1 cellular context compared by ENCODE assay signal in the genomic region with DNA sequence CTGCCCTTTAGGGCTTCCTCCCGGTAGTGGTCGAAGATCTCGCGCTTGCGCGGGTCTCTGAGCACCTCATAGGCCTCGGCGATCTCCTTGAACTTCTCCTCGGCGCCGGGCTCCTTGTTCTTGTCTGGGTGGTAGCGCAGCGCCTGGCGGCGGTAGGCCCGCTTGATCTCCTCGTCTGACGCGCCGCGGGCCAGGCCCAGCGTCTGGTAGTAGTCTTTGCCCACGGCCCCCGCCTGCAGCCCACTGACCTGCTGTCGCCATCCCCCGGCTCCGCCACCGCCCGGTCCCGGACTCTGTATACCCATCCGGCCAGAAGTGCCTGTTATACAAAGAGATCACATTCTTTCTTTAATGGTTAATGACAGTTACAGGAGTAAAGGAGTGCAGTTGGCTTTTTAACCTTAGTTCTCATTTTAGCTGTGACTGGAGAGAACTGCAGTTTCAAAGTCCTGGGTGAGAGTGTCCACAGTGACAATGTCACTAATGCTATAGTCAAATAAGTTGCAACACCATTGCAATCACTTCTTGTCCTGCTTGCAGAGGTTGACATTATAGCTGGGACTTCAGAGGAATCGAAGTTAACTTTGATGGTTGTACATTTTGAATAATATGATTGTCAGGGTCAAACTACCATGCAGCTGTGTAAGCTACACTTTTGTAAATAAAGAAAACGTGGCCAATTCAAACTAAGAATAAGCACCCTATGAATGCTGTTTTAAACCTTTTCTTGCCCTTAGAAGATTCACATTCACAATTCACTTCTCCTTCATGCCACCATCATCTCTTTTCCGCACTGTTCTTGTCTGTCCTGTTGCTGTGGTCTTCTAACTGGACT.
TF ChIP-seq lines count a peak whose summit lies in the region.

No MANE protein-coding gene starts in this region.

TF ChIP-seq in HepG2, 621 proteins besides CTCF, POLR2A, EP300 and RAD21 (continued from another document and continues in another):
- TF ChIP-seq, protein P1, sequence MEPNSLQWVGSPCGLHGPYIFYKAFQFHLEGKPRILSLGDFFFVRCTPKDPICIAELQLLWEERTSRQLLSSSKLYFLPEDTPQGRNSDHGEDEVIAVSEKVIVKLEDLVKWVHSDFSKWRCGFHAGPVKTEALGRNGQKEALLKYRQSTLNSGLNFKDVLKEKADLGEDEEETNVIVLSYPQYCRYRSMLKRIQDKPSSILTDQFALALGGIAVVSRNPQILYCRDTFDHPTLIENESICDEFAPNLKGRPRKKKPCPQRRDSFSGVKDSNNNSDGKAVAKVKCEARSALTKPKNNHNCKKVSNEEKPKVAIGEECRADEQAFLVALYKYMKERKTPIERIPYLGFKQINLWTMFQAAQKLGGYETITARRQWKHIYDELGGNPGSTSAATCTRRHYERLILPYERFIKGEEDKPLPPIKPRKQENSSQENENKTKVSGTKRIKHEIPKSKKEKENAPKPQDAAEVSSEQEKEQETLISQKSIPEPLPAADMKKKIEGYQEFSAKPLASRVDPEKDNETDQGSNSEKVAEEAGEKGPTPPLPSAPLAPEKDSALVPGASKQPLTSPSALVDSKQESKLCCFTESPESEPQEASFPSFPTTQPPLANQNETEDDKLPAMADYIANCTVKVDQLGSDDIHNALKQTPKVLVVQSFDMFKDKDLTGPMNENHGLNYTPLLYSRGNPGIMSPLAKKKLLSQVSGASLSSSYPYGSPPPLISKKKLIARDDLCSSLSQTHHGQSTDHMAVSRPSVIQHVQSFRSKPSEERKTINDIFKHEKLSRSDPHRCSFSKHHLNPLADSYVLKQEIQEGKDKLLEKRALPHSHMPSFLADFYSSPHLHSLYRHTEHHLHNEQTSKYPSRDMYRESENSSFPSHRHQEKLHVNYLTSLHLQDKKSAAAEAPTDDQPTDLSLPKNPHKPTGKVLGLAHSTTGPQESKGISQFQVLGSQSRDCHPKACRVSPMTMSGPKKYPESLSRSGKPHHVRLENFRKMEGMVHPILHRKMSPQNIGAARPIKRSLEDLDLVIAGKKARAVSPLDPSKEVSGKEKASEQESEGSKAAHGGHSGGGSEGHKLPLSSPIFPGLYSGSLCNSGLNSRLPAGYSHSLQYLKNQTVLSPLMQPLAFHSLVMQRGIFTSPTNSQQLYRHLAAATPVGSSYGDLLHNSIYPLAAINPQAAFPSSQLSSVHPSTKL (CRISPR knock-in tag; IDR thresholded peaks at IDR 0.05), result peak; percentile 97
- TF ChIP-seq KDM5B (CRISPR knock-in tag; IDR thresholded peaks at IDR 0.05; ENCODE audit: borderline replicate concordance), result peak; percentile 54; the same call in 1 of the 2 replicates
- TF ChIP-seq, protein P2, sequence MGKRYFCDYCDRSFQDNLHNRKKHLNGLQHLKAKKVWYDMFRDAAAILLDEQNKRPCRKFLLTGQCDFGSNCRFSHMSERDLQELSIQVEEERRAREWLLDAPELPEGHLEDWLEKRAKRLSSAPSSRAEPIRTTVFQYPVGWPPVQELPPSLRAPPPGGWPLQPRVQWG (CRISPR knock-in tag; IDR thresholded peaks at IDR 0.05; ENCODE audit: borderline replicate concordance, low read depth), result no peak
- TF ChIP-seq ZNF432 (CRISPR knock-in tag; IDR thresholded peaks at IDR 0.05; ENCODE audit: borderline replicate concordance), result no peak
- TF ChIP-seq, protein P3, sequence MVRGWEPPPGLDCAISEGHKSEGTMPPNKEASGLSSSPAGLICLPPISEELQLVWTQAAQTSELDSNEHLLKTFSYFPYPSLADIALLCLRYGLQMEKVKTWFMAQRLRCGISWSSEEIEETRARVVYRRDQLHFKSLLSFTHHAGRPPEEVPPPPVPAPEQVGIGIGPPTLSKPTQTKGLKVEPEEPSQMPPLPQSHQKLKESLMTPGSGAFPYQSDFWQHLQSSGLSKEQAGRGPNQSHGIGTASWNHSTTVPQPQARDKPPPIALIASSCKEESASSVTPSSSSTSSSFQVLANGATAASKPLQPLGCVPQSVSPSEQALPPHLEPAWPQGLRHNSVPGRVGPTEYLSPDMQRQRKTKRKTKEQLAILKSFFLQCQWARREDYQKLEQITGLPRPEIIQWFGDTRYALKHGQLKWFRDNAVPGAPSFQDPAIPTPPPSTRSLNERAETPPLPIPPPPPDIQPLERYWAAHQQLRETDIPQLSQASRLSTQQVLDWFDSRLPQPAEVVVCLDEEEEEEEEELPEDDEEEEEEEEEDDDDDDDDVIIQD (CRISPR knock-in tag; IDR thresholded peaks at IDR 0.05; ENCODE audit: low read depth), result peak; percentile 85
- TF ChIP-seq, protein P4, sequence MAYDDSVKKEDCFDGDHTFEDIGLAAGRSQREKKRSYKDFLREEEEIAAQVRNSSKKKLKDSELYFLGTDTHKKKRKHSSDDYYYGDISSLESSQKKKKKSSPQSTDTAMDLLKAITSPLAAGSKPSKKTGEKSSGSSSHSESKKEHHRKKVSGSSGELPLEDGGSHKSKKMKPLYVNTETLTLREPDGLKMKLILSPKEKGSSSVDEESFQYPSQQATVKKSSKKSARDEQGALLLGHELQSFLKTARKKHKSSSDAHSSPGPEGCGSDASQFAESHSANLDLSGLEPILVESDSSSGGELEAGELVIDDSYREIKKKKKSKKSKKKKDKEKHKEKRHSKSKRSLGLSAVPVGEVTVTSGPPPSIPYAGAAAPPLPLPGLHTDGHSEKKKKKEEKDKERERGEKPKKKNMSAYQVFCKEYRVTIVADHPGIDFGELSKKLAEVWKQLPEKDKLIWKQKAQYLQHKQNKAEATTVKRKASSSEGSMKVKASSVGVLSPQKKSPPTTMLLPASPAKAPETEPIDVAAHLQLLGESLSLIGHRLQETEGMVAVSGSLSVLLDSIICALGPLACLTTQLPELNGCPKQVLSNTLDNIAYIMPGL (CRISPR knock-in tag; IDR thresholded peaks at IDR 0.05; ENCODE audit: borderline replicate concordance in 1 of 2, low read depth in 1 of 2), result 0 out of 4 replicates have a peak, but pooled peaks of 1 of the 2 experiments have one; percentile 44
- peak; percentile 35; the same call in 1 of the 2 replicates for TF ChIP-seq GZF1 (CRISPR knock-in tag; IDR thresholded peaks at IDR 0.05)
- TF ChIP-seq, protein P5, sequence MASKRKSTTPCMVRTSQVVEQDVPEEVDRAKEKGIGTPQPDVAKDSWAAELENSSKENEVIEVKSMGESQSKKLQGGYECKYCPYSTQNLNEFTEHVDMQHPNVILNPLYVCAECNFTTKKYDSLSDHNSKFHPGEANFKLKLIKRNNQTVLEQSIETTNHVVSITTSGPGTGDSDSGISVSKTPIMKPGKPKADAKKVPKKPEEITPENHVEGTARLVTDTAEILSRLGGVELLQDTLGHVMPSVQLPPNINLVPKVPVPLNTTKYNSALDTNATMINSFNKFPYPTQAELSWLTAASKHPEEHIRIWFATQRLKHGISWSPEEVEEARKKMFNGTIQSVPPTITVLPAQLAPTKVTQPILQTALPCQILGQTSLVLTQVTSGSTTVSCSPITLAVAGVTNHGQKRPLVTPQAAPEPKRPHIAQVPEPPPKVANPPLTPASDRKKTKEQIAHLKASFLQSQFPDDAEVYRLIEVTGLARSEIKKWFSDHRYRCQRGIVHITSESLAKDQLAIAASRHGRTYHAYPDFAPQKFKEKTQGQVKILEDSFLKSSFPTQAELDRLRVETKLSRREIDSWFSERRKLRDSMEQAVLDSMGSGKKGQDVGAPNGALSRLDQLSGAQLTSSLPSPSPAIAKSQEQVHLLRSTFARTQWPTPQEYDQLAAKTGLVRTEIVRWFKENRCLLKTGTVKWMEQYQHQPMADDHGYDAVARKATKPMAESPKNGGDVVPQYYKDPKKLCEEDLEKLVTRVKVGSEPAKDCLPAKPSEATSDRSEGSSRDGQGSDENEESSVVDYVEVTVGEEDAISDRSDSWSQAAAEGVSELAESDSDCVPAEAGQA (IDR thresholded peaks at IDR 0.05; ENCODE audit: low read depth), result peak; percentile 33; the same call in 1 of the 2 replicates
- TF ChIP-seq, protein P5 (CRISPR knock-in tag; IDR thresholded peaks at IDR 0.05; ENCODE audit: borderline replicate concordance), result no peak
- TF ChIP-seq, protein P6, sequence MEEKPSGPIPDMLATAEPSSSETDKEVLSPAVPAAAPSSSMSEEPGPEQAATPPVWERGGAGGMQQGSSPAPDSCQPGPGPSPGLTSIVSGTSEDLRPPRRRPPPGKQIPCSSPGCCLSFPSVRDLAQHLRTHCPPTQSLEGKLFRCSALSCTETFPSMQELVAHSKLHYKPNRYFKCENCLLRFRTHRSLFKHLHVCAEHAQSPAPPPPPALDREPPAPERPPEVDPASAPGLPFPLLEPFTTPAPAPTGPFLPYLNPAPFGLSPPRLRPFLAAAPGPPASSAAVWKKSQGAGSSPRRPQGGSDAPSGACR (CRISPR knock-in tag; IDR thresholded peaks at IDR 0.05), result peak; percentile 77; the same call in 1 of the 2 replicates
- TF ChIP-seq NR1H2 (CRISPR knock-in tag; IDR thresholded peaks at IDR 0.05; ENCODE audit: borderline replicate concordance, low read depth), result no peak
- 0 out of 2 replicates have a peak, but pooled peaks have one; percentile 37 for TF ChIP-seq HNRNPL (IDR thresholded peaks at IDR 0.05; ENCODE audit: low read depth, low read length)
- no peak for TF ChIP-seq ZFP36 (IDR thresholded peaks at IDR 0.05; ENCODE audit: borderline replicate concordance, low read depth, low read length, partially characterized antibody)
- TF ChIP-seq, protein P7, sequence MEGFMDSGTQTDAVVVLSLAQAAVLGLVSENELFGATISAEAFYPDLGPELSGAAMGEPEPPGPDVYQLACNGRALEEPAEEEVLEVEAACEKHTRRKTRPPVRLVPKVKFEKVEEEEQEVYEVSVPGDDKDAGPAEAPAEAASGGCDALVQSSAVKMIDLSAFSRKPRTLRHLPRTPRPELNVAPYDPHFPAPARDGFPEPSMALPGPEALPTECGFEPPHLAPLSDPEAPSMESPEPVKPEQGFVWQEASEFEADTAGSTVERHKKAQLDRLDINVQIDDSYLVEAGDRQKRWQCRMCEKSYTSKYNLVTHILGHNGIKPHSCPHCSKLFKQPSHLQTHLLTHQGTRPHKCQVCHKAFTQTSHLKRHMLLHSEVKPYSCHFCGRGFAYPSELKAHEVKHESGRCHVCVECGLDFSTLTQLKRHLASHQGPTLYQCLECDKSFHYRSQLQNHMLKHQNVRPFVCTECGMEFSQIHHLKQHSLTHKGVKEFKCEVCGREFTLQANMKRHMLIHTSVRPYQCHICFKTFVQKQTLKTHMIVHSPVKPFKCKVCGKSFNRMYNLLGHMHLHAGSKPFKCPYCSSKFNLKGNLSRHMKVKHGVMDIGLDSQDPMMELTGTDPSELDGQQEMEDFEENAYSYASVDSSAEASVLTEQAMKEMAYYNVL (CRISPR knock-in tag; IDR thresholded peaks at IDR 0.05; ENCODE audit: borderline replicate concordance), result peak; percentile 95
- TF ChIP-seq ZNF331 (CRISPR knock-in tag; IDR thresholded peaks at IDR 0.05), result peak; percentile 81; the same call in 1 of the 2 replicates
- TF ChIP-seq ZNF292 (CRISPR knock-in tag; IDR thresholded peaks at IDR 0.05; ENCODE audit: borderline replicate concordance, low read depth), result peak; percentile 98
- TF ChIP-seq, protein P8, sequence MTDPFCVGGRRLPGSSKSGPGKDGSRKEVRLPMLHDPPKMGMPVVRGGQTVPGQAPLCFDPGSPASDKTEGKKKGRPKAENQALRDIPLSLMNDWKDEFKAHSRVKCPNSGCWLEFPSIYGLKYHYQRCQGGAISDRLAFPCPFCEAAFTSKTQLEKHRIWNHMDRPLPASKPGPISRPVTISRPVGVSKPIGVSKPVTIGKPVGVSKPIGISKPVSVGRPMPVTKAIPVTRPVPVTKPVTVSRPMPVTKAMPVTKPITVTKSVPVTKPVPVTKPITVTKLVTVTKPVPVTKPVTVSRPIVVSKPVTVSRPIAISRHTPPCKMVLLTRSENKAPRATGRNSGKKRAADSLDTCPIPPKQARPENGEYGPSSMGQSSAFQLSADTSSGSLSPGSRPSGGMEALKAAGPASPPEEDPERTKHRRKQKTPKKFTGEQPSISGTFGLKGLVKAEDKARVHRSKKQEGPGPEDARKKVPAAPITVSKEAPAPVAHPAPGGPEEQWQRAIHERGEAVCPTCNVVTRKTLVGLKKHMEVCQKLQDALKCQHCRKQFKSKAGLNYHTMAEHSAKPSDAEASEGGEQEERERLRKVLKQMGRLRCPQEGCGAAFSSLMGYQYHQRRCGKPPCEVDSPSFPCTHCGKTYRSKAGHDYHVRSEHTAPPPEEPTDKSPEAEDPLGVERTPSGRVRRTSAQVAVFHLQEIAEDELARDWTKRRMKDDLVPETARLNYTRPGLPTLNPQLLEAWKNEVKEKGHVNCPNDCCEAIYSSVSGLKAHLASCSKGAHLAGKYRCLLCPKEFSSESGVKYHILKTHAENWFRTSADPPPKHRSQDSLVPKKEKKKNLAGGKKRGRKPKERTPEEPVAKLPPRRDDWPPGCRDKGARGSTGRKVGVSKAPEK (CRISPR knock-in tag; IDR thresholded peaks at IDR 0.05; ENCODE audit: borderline replicate concordance), result no peak
- TF ChIP-seq, protein P9, sequence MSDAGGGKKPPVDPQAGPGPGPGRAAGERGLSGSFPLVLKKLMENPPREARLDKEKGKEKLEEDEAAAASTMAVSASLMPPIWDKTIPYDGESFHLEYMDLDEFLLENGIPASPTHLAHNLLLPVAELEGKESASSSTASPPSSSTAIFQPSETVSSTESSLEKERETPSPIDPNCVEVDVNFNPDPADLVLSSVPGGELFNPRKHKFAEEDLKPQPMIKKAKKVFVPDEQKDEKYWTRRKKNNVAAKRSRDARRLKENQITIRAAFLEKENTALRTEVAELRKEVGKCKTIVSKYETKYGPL (CRISPR knock-in tag; IDR thresholded peaks at IDR 0.05), result no peak
- TF ChIP-seq ZNF749 (CRISPR knock-in tag; IDR thresholded peaks at IDR 0.05; ENCODE audit: borderline replicate concordance), result 0 out of 2 replicates have a peak, but pooled peaks have one; percentile 67
- TF ChIP-seq, protein P10, sequence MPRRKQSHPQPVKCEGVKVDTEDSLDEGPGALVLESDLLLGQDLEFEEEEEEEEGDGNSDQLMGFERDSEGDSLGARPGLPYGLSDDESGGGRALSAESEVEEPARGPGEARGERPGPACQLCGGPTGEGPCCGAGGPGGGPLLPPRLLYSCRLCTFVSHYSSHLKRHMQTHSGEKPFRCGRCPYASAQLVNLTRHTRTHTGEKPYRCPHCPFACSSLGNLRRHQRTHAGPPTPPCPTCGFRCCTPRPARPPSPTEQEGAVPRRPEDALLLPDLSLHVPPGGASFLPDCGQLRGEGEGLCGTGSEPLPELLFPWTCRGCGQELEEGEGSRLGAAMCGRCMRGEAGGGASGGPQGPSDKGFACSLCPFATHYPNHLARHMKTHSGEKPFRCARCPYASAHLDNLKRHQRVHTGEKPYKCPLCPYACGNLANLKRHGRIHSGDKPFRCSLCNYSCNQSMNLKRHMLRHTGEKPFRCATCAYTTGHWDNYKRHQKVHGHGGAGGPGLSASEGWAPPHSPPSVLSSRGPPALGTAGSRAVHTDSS (CRISPR knock-in tag; conservative IDR thresholded peaks at IDR 0.05), result no peak
- TF ChIP-seq ZNF792 (CRISPR knock-in tag; IDR thresholded peaks at IDR 0.05), result no peak
- peak; percentile 78 for TF ChIP-seq BCL6 (CRISPR knock-in tag; IDR thresholded peaks at IDR 0.05)
- no peak for TF ChIP-seq KLF9 (CRISPR knock-in tag; IDR thresholded peaks at IDR 0.05; ENCODE audit: low read depth)
- TF ChIP-seq ARID2 (CRISPR knock-in tag; IDR thresholded peaks at IDR 0.05; ENCODE audit: borderline replicate concordance), result no peak
- no peak for TF ChIP-seq CHD4 (IDR thresholded peaks at IDR 0.05; ENCODE audit: borderline replicate concordance, low read length)
